8 cellular contexts compared by ENCODE assay signal in the genomic region with DNA sequence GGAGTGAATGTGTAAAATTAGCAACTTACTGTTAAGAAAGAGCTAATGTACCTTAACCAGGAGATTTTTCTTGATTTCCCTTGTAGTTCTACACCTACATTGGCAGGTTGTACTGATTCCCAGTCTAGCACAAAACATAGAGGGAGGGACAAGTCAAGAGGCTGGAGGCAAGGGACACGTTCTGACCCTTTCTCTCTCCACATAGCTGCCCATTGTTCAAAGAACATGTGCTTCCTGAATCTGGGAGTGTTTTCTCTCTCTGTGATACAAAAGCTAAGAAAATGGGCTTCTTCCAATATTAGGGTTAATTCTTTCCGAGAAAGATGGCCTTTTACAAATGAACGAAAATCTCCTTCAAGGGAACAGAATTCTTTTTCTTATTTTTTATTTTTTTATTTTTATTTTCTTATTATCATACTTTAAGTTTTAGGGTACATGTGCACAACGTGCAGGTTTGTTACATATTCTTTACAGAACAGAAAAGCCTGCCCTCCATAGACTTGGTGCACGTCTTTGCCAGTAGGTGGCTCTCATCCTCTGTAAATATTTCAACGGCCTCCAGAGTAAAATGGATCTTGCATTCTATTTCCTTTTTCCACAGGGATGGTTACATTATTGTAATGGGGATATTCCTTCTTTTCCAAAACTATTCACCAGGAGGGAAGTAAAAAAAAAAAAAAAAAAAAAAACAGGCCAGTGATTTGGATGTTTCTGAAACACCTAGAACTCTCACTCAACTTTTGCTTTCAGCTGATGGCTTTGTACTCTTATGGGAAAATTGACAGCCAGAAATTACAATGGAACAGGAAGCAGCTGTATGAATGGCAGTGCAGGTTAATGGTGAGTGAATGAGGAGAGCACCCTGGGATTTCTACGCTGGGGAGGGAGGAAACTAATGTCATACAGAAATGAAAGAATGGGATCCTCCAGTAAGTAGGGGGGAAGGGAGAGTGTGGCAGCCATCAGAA. TPM values are rescaled to one million over a fixed set of nuclear protein-coding genes. Genes with fewer than 3 reads are reported as not detected.
DNase-seq lines count a peak whose midpoint lies in the region; ATAC-seq and TF ChIP-seq lines count a peak whose summit lies in the region.

No MANE protein-coding gene starts in this region.

- H3K36me3 Mint-ChIP-seq in endothelial cell (ENCODE audit: low read depth, unreplicated experiment): no peaks in the 10 kb centered on the region

- DNase-seq in DND-41: peak; percentile 40
- peak; percentile 38 for DNase-seq in endothelial cell (ENCODE audit: low spot score)
- peak; percentile 53 for DNase-seq in myocyte (ENCODE audit: low read depth)
- no peak for DNase-seq in HK-2 (ENCODE audit: unreplicated experiment)
- DNase-seq in T-helper 9 cell: no peak

- ATAC-seq in DND-41 (ENCODE audit: insufficient read depth, low read depth) (peak; percentile 88), GM21367 (IDR thresholded peaks at IDR 0.05; ENCODE audit: unreplicated experiment) (peak; percentile 85), SK-N-SH treated with all-trans-retinoic acid at 6 μM for 48 hours (peak; percentile 96)

- H2AFZ ChIP-seq in DND-41 (ENCODE audit: low read depth, low read length): no peak overlapping the region

- H3K27ac Mint-ChIP-seq in endothelial cell (ENCODE audit: unreplicated experiment): peak overlapping the region; percentile 87

- peaks cover 5% of the 10 kb centered on the region for H3K4me1 Mint-ChIP-seq in endothelial cell (ENCODE audit: unreplicated experiment)

- peak; percentile 71 for TF ChIP-seq CTCF in DND-41 (IDR thresholded peaks at IDR 0.05; ENCODE audit: borderline replicate concordance, extremely low read depth, low read length, poor library complexity, severe bottlenecking)
- TF ChIP-seq CTCF in LNCAP (IDR thresholded peaks at IDR 0.05): peak; percentile 83
- TF ChIP-seq CTCF in endothelial cell (IDR thresholded peaks at IDR 0.05; ENCODE audit: unreplicated experiment): peak; percentile 68

- H3K27me3 Mint-ChIP-seq in endothelial cell (ENCODE audit: unreplicated experiment): no peaks in the 10 kb centered on the region

- no peaks in the 10 kb centered on the region for H3K9me3 Mint-ChIP-seq in endothelial cell (ENCODE audit: unreplicated experiment)

- no peaks in the 10 kb centered on the region for H3K9me3 ChIP-seq in DND-41 (ENCODE audit: insufficient read depth, low read length, severe bottlenecking)

- H3K27me3 ChIP-seq in DND-41 (ENCODE audit: insufficient read depth, low read length, poor library complexity): no peaks in the 10 kb centered on the region

- no peaks in the 10 kb centered on the region for H3K4me1 ChIP-seq in DND-41 (ENCODE audit: insufficient read depth, low read length)

- H3K4me3 ChIP-seq in DND-41 (ENCODE audit: low read depth in 1 of 2, low read length in 2 of 2): no peak overlapping the region

- H4K20me1 ChIP-seq in DND-41 (ENCODE audit: insufficient read depth, low read length): no peaks in the 10 kb centered on the region

- no peaks in the 10 kb centered on the region for H3K79me2 ChIP-seq in DND-41 (ENCODE audit: insufficient read depth, low read length)

- no peak overlapping the region for H3K4me3 Mint-ChIP-seq in endothelial cell (ENCODE audit: unreplicated experiment)

- H3K4me2 ChIP-seq in DND-41 (ENCODE audit: insufficient read depth, low read length): no peak overlapping the region

- H3K9ac ChIP-seq in DND-41 (ENCODE audit: low read depth, low read length): no peak overlapping the region

- H3K27ac ChIP-seq in DND-41 (ENCODE audit: low read length): no peak overlapping the region

- peaks cover 14% of the 10 kb centered on the region for H3K36me3 ChIP-seq in DND-41 (ENCODE audit: insufficient read depth, low read length)

TF ChIP-seq in SK-N-SH treated with all-trans-retinoic acid at 6 μM for 48 hours, 23 proteins besides CTCF, POLR2A, EP300 and RAD21:
- TF ChIP-seq GLIS3 (CRISPR knock-in tag; IDR thresholded peaks at IDR 0.05) (no peak), ARNTL (CRISPR knock-in tag; IDR thresholded peaks at IDR 0.05; ENCODE audit: borderline replicate concordance, low read depth) (no peak), RARB (CRISPR knock-in tag; IDR thresholded peaks at IDR 0.05) (no peak), OSR1 (CRISPR knock-in tag; IDR thresholded peaks at IDR 0.05) (no peak)
TF ChIP-seq in SK-N-SH treated with all-trans-retinoic acid at 6 μM for 48 hours: peak in this region for 0.

RNA-seq across cellular contexts. Expression of a gene that starts 13.1 kb away (rescaled TPM):
- not detected for total RNA-seq in endothelial cell (ENCODE audit: unreplicated experiment)
- total RNA-seq in myocyte: not detected in 2 replicates
- not detected for polyA plus RNA-seq in myocyte (2012)

RNA-seq across cellular contexts. Expression of a gene that starts 17.0 kb away (rescaled TPM):
- total RNA-seq in endothelial cell (ENCODE audit: unreplicated experiment) (39.5 TPM), myocyte (24.7 and 26.5 TPM in 2 replicates)
- polyA plus RNA-seq in myocyte (2012): 11.3 TPM

RNA-seq across cellular contexts. Expression of a gene that starts 32.4 kb away (rescaled TPM):
- total RNA-seq in endothelial cell (ENCODE audit: unreplicated experiment): not detected
- not detected in 2 replicates for total RNA-seq in myocyte
- not detected for polyA plus RNA-seq in myocyte (2012)

RNA-seq across cellular contexts. Expression of a gene that starts 49.6 kb away (rescaled TPM):
- not detected for total RNA-seq in endothelial cell (ENCODE audit: unreplicated experiment)
- total RNA-seq in myocyte: not detected in 2 replicates
- polyA plus RNA-seq in myocyte (2012): not detected

Comparison
In these comparisons a context has a peak if more than half of its experiments do, and no peak if none do; other contexts are left out.
1. DNase-seq: peak in DND-41 (single experiment), endothelial cell (single experiment) and myocyte (single experiment); none in HK-2 (single experiment) and T-helper 9 cell (single experiment).
2. Peak in every context shown above with its lines, with median percentiles within 50 percentile points of each other: ATAC-seq and CTCF ChIP-seq.